ENCODE assay signal across 8 cellular contexts in the genomic region with DNA sequence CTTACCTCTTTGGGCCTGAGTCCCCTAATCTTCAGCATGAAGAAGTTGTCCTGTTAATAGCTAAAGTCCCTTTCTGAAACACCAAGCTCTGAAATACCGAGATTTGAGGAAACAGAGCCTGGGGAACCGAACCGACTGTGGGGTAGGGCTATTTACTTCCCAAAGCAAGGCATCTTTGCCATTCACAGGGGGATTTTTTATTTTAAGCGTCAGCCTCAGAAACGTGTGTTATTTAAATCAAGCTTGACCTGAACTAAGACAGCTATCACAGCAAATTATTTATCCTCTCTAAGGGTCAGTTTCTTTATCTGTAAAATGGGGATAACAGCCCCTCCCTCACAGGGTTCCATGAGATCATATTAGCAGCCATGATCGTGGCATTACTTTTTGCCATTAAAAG. TPM values are rescaled to one million over a fixed set of nuclear protein-coding genes. Genes with fewer than 3 reads are reported as not detected.
DNase-seq lines count a peak whose midpoint lies in the region; ATAC-seq and TF ChIP-seq lines count a peak whose summit lies in the region.

No MANE protein-coding gene starts in this region.

- TF ChIP-seq CTCF in adrenal gland (IDR thresholded peaks at IDR 0.05) = no peak
- TF ChIP-seq CTCF in kidney epithelial cell (IDR thresholded peaks at IDR 0.05; ENCODE audit: insufficient read depth, low read length, poor library complexity, severe bottlenecking) = no peak
- no peak for TF ChIP-seq CTCF in GM20000 (IDR thresholded peaks at IDR 0.05; ENCODE audit: extremely low read depth, missing control alignments)

- TF ChIP-seq POLR2A in adrenal gland (IDR thresholded peaks at IDR 0.05) = no peak

- H3K36me3 ChIP-seq in adrenal gland (replicated peaks in 1 of 2) (no peaks in the 10 kb centered on the region), kidney epithelial cell (ENCODE audit: control insufficient read depth, insufficient read depth, low read length) (no peaks in the 10 kb centered on the region)

- WGBS in adrenal gland, 4 donors = 60 to 66% (median 61%) methylated on average over 6 of the region's 6 CpGs

- H3K27ac Mint-ChIP-seq in activated CD4-positive, alpha-beta T cell treated with anti-CD3 and anti-CD28 coated beads, Interleukin-2, amount 10 ng/mL, durations not matched to agents 24 days and 14 days = peak overlapping the region; percentile 95

- peaks cover 38% of the 10 kb centered on the region for H3K4me1 Mint-ChIP-seq in activated CD4-positive, alpha-beta T cell treated with anti-CD3 and anti-CD28 coated beads, Interleukin-2, amount 10 ng/mL, durations not matched to agents 24 days and 14 days

- H3K4me3 Mint-ChIP-seq in activated CD4-positive, alpha-beta T cell treated with anti-CD3 and anti-CD28 coated beads, Interleukin-2, amount 10 ng/mL, durations not matched to agents 24 days and 14 days = peak overlapping the region; percentile 94

- no peaks in the 10 kb centered on the region for H3K27me3 ChIP-seq in adrenal gland
- H3K27me3 ChIP-seq in kidney epithelial cell (ENCODE audit: control insufficient read depth, insufficient read depth, low read length) = no peaks in the 10 kb centered on the region

- H3K27ac ChIP-seq in adrenal gland = peak overlapping the region; percentile 19 to 97 (median 93)
- peak overlapping the region; percentile 93 for H3K27ac ChIP-seq in temporal lobe (ENCODE audit: low read depth, low read length)

- H3K9me3 Mint-ChIP-seq in activated CD4-positive, alpha-beta T cell treated with anti-CD3 and anti-CD28 coated beads, Interleukin-2, amount 10 ng/mL, durations not matched to agents 24 days and 14 days = no peaks in the 10 kb centered on the region

- ATAC-seq in GM18868 (IDR thresholded peaks at IDR 0.05; ENCODE audit: unreplicated experiment) (no peak), HG02642 (IDR thresholded peaks at IDR 0.05; ENCODE audit: poor library complexity, unreplicated experiment) (no peak)

- peaks cover 0 to 25% of the 10 kb centered on the region in 2 donors for H3K4me1 ChIP-seq in adrenal gland (replicated peaks in 1 of 2)

- no peaks in the 10 kb centered on the region for H3K36me3 Mint-ChIP-seq in activated CD4-positive, alpha-beta T cell treated with anti-CD3 and anti-CD28 coated beads, Interleukin-2, amount 10 ng/mL, durations not matched to agents 24 days and 14 days (ENCODE audit: low read depth)

- DNase-seq in activated CD4-positive, alpha-beta T cell treated with anti-CD3 and anti-CD28 coated beads, Interleukin-2, amount 10 ng/mL, durations not matched to agents 24 days and 14 days = no peak
- no peak for DNase-seq in activated CD4-positive, alpha-beta T cell treated with anti-CD3 and anti-CD28 coated beads for 4 hours
- DNase-seq in adrenal gland (no peak), kidney epithelial cell (ENCODE audit: low read depth) (no peak), GM20000 (ENCODE audit: low spot score) (no peak)

- H3K9me3 ChIP-seq in adrenal gland (replicated peaks in 1 of 3) = no peaks in the 10 kb centered on the region

- intact Hi-C loops in activated CD4-positive, alpha-beta T cell treated with anti-CD3 and anti-CD28 coated beads, Interleukin-2, amount 10 ng/mL, durations not matched to agents 24 days and 14 days (cut with micrococcal nuclease) = loop anchor here (5.0 kb wide), 1 partner anchor 365 kb away; a partner anchor contains a TSS
- intact Hi-C loops in adrenal gland (cut with DNase I) = loop anchor here (5.0 to 10.0 kb wide), 3 partner anchors 40 to 65 kb away; no protein-coding TSS in a partner anchor

- H3K27me3 Mint-ChIP-seq in activated CD4-positive, alpha-beta T cell treated with anti-CD3 and anti-CD28 coated beads, Interleukin-2, amount 10 ng/mL, durations not matched to agents 24 days and 14 days = peaks cover 6% of the 10 kb centered on the region

- peak overlapping the region in 2 of 4 donors; percentile 54 to 85 for H3K4me3 ChIP-seq in adrenal gland
- H3K4me3 ChIP-seq in kidney epithelial cell (ENCODE audit: low read depth, low read length) = peak overlapping the region; percentile 63

RNA-seq across cellular contexts. Expression of a gene that starts 1.2 kb away (rescaled TPM):
- 64.6 and 70.1 TPM in 2 replicates for total RNA-seq in activated CD4-positive, alpha-beta T cell treated with anti-CD3 and anti-CD28 coated beads, Interleukin-2, amount 10 ng/mL, durations not matched to agents 24 days and 14 days
- total RNA-seq in adrenal gland (100 to 1,000 TPM in 2 of 8 donors, 10 to 100 TPM in 6; 57.3 to 124 (median 84.8) TPM), kidney epithelial cell (164 TPM in 2 replicates), temporal lobe (139 TPM)
- 10 to 100 TPM; 17.4 to 57.1 (median 32.3) TPM for polyA plus RNA-seq in adrenal gland
